ENCODE assay signal across 22 cellular contexts in the genomic region with DNA sequence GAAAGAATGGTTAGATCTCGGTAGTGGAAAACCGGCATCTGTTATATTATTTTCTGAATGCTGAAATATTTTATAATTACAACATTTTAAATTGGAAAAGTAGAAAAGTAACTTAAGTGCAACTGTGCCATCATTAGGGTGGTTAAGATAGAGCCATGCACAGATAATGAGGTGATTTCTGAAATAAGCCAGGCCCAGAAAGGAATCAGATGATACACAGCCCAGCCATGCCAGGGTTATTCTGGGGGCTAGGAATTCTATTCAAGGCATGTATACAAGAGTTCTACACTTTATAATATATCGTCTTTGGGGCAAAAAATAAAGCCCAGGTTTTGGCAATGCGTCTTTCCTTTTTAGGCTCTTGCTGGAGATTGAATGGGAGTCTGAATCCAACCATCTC.
A peak's percentile ranks its signal among the peaks of the same experiment; 100 is the strongest.
DNase-seq lines count a peak whose midpoint lies in the region; ATAC-seq, FAIRE-seq and TF ChIP-seq lines count a peak whose summit lies in the region.
"Had no signal": no experiment of that assay in that cellular context is flagged by ENCODE, and none has a peak within 500 bp of the region (broad histone marks: within the 10 kb centered on the region; RNA-seq: fewer than 3 reads in every experiment).

No MANE protein-coding gene starts in this region.

- H3K9me3 Mint-ChIP-seq in MCF 10A (ENCODE audit: unreplicated experiment) = no peaks in the 10 kb centered on the region
- H3K9me3 Mint-ChIP-seq: CD4-positive, alpha-beta T cell; CD8-positive, alpha-beta T cell had no signal

- no peak overlapping the region for H3K56ac ChIP-seq in H1 (replicated peaks; ENCODE audit: insufficient read length, low read depth, low read length)

- in situ Hi-C loops in mammary epithelial cell (cut with MboI; ENCODE audit: low sequenced_read_pairs in 2 of 2) = no loop called here

- H3K4me1 ChIP-seq in mammary epithelial cell (ENCODE audit: insufficient read depth, low read length) (no peaks in the 10 kb centered on the region), cardiac muscle cell (ENCODE audit: low read depth) (peaks cover 13% of the 10 kb centered on the region), right cardiac atrium (ENCODE audit: control insufficient read depth, insufficient read depth, low read length) (no peaks in the 10 kb centered on the region), left ventricle myocardium inferior (peaks cover 10% of the 10 kb centered on the region), H1 (replicated peaks in 1 of 4; ENCODE audit: control insufficient read depth in 3 of 4, insufficient read depth in 4 of 4, low read length in 3 of 4) (no peaks in the 10 kb centered on the region)
- H3K4me1 ChIP-seq: A549; BLaER1 treated with 17β-estradiol and CSF1 and Interleukin-3, amounts not matched to agents 10 nM and 100 nM; Caco-2 had no signal

- H3K27ac ChIP-seq in mammary epithelial cell (ENCODE audit: insufficient read depth, low read depth, low read length) (no peak overlapping the region), cardiac muscle cell (peak overlapping the region; percentile 61), right cardiac atrium (ENCODE audit: low read length) (no peak overlapping the region), left ventricle myocardium inferior (replicated peaks) (no peak overlapping the region), H1 (ENCODE audit: low read depth, low read length) (no peak overlapping the region)
- H3K27ac ChIP-seq: 22Rv1; A549; BLaER1 treated with 17β-estradiol and CSF1 and Interleukin-3, amounts not matched to agents 10 nM and 100 nM; C4-2B had no signal

- H3K4me3 Mint-ChIP-seq in MCF 10A (ENCODE audit: unreplicated experiment) = no peak overlapping the region
- H3K4me3 Mint-ChIP-seq: B cell; CD4-positive, alpha-beta T cell; CD8-positive, alpha-beta T cell had no signal

- H4K91ac ChIP-seq in H1 (replicated peaks; ENCODE audit: insufficient read length, low read length) = no peak overlapping the region

- H3K4me2 ChIP-seq in mammary epithelial cell (ENCODE audit: insufficient read depth, low read depth, low read length) (no peak overlapping the region), H1 (ENCODE audit: insufficient read depth in 1 of 2, low read depth in 2 of 2, low read length in 2 of 2) (no peak overlapping the region)
- H3K4me2 ChIP-seq: A549; BLaER1 treated with 17β-estradiol and CSF1 and Interleukin-3, amounts not matched to agents 10 nM and 100 nM had no signal

- H2AFZ ChIP-seq in mammary epithelial cell (ENCODE audit: low read depth, low read length) = no peak overlapping the region
- no peak overlapping the region for H2AFZ ChIP-seq in H1 (ENCODE audit: low read length)

- FAIRE-seq in H1 (lab: Jason Lieb, UNC) = peak; percentile 42
- FAIRE-seq: A549, D721Med, GM12891, GM19239 had no signal

- H3K9me3 ChIP-seq in mammary epithelial cell (replicated peaks; ENCODE audit: insufficient read depth, low read length) (no peaks in the 10 kb centered on the region), cardiac muscle cell (ENCODE audit: low read depth) (no peaks in the 10 kb centered on the region), right cardiac atrium (ENCODE audit: control insufficient read depth, low read length) (no peaks in the 10 kb centered on the region), left ventricle myocardium inferior (replicated peaks) (no peaks in the 10 kb centered on the region), H1 (ENCODE audit: insufficient read depth in 2 of 2, low read depth in 1 of 2, low read length in 1 of 2) (no peaks in the 10 kb centered on the region)
- H3K9me3 ChIP-seq: A549, Caco-2 had no signal

- no peaks in the 10 kb centered on the region for H3K27me3 Mint-ChIP-seq in MCF 10A (ENCODE audit: insufficient read depth, unreplicated experiment)
- H3K27me3 Mint-ChIP-seq: B cell; CD4-positive, alpha-beta T cell had no signal

- intact Hi-C loops in MCF 10A (cut with micrococcal nuclease) (no loop called here), mammary epithelial cell (cut with micrococcal nuclease) (no loop called here), right cardiac atrium (cut with DNase I) (no loop called here), left cardiac atrium (cut with DNase I) (no loop called here), left ventricle myocardium inferior (cut with micrococcal nuclease) (no loop called here)

- H3K79me2 ChIP-seq in mammary epithelial cell (ENCODE audit: insufficient read depth, low read length) = no peaks in the 10 kb centered on the region
- H3K79me2 ChIP-seq in H1 (ENCODE audit: control insufficient read depth in 1 of 2, insufficient read depth in 2 of 2, low read length in 2 of 2) = no peaks in the 10 kb centered on the region

- dilution Hi-C loops in mammary epithelial cell (cut with HindIII; ENCODE audit: low sequenced_read_pairs) = no loop called here

- DNase-seq in MCF 10A (ENCODE audit: unreplicated experiment) = no peak
- DNase-seq in mammary epithelial cell = no peak
- peak in 1 of 2 donors; percentile 44 for DNase-seq in cardiac muscle cell (ENCODE audit: low read depth in 1 of 2, low spot score in 1 of 2)
- DNase-seq in right cardiac atrium = no peak
- DNase-seq in left cardiac atrium = no peak
- DNase-seq in left ventricle myocardium inferior = no peak
- no peak for DNase-seq in H1 (ENCODE audit: low read depth in 1 of 2, low spot score in 2 of 2)
- DNase-seq: AML-193; Caco-2; Calu3; CD4-positive, alpha-beta T cell; CD8-positive, alpha-beta T cell; DMS79 treated with DMSO at 0.1 percent for 48 hours; GF-D8 had no signal

- no peak overlapping the region for H4K5ac ChIP-seq in H1 (ENCODE audit: insufficient read length, low read depth, low read length)

- H4K8ac ChIP-seq in H1 (ENCODE audit: extremely low read depth, insufficient read depth, low read length) = no peak overlapping the region

- BruUV-seq in MCF 10A (replicated peaks; lab: Mats Ljungman, UMichigan) (no TSS peak), mammary epithelial cell (replicated peaks; lab: Mats Ljungman, UMichigan) (no TSS peak)

- no peak overlapping the region for H2BK12ac ChIP-seq in H1 (ENCODE audit: low read depth, low read length)

- H3K36me3 Mint-ChIP-seq in MCF 10A (ENCODE audit: insufficient read depth, unreplicated experiment) = no peaks in the 10 kb centered on the region
- H3K36me3 Mint-ChIP-seq: CD8-positive, alpha-beta T cell had no signal

- no peak for TF ChIP-seq POLR2A in H1 (IDR thresholded peaks at IDR 0.05; ENCODE audit: control extremely low read depth in 1 of 2, low read depth in 2 of 2, low read length in 2 of 2)

- no peak overlapping the region for H3K23ac ChIP-seq in H1 (ENCODE audit: insufficient read length)

- no peak for TF ChIP-seq RAD21 in H1 (IDR thresholded peaks at IDR 0.05 in 1 of 2, conservative IDR thresholded peaks at IDR 0.05 in 1 of 2; ENCODE audit: low read depth in 2 of 2, low read length in 2 of 2)

- H3K79me1 ChIP-seq in H1 (ENCODE audit: low read depth, low read length) = no peaks in the 10 kb centered on the region

- H3K27ac Mint-ChIP-seq in MCF 10A (ENCODE audit: low read depth, unreplicated experiment) = peak overlapping the region; percentile 63
- H3K27ac Mint-ChIP-seq: B cell; CD4-positive, alpha-beta T cell; CD8-positive, alpha-beta T cell had no signal

- H3K18ac ChIP-seq in H1 (ENCODE audit: extremely low read depth, low read length) = no peak overlapping the region

- no peak overlapping the region for H2BK15ac ChIP-seq in H1 (ENCODE audit: low read length)

- TF ChIP-seq CTCF in MCF 10A (IDR thresholded peaks at IDR 0.05; ENCODE audit: unreplicated experiment) = no peak
- TF ChIP-seq CTCF in mammary epithelial cell (conservative IDR thresholded peaks at IDR 0.05 in 1 of 2, IDR thresholded peaks at IDR 0.05 in 1 of 2; ENCODE audit: extremely low read depth in 1 of 2, insufficient read depth in 1 of 2, low read depth in 1 of 2, low read length in 2 of 2) = no peak
- TF ChIP-seq CTCF in cardiac muscle cell (IDR thresholded peaks at IDR 0.05; ENCODE audit: low read depth, low read length) = no peak
- no peak for TF ChIP-seq CTCF in left ventricle myocardium inferior (IDR thresholded peaks at IDR 0.05; ENCODE audit: borderline replicate concordance)
- no peak for TF ChIP-seq CTCF in H1 (IDR thresholded peaks at IDR 0.05; ENCODE audit: control extremely low read depth in 1 of 3, insufficient read depth in 1 of 3, low read depth in 1 of 3, low read length in 3 of 3)

- CTCF ChIA-PET in MCF 10A (lab: Yijun Ruan, JAX) = no interaction called here
- CTCF ChIA-PET in mammary epithelial cell (lab: Charles Lee; ENCODE audit: low non-redundant PET) = no interaction called here
- CTCF ChIA-PET in H1 (lab: Charles Lee; ENCODE audit: partially characterized antibody) = no interaction called here

- H3K27me3 ChIP-seq in mammary epithelial cell (ENCODE audit: insufficient read depth, low read length) (no peaks in the 10 kb centered on the region), cardiac muscle cell (no peaks in the 10 kb centered on the region), right cardiac atrium (ENCODE audit: control insufficient read depth, insufficient read depth) (no peaks in the 10 kb centered on the region), left ventricle myocardium inferior (ENCODE audit: low read depth) (no peaks in the 10 kb centered on the region), H1 (replicated peaks in 1 of 4; ENCODE audit: control insufficient read depth in 3 of 4, extremely low read depth in 1 of 4, insufficient read depth in 3 of 4, low read length in 3 of 4) (no peaks in the 10 kb centered on the region)
- H3K27me3 ChIP-seq: BLaER1 treated with 17β-estradiol and CSF1 and Interleukin-3, amounts not matched to agents 10 nM and 100 nM had no signal

- H2BK5ac ChIP-seq in H1 (ENCODE audit: low read depth, low read length) = no peak overlapping the region

- H4K20me1 ChIP-seq in mammary epithelial cell (ENCODE audit: insufficient read depth, low read length) = no peaks in the 10 kb centered on the region
- no peaks in the 10 kb centered on the region for H4K20me1 ChIP-seq in H1 (replicated peaks in 1 of 2; ENCODE audit: control insufficient read depth in 1 of 2, insufficient read depth in 2 of 2, low read length in 2 of 2)
- H4K20me1 ChIP-seq: BLaER1 treated with 17β-estradiol and CSF1 and Interleukin-3, amounts not matched to agents 10 nM and 100 nM had no signal

- H3K4me3 ChIP-seq in mammary epithelial cell (replicated peaks in 1 of 3; ENCODE audit: insufficient read depth in 1 of 3, low read depth in 2 of 3, low read length in 3 of 3) = no peak overlapping the region
- H3K4me3 ChIP-seq in cardiac muscle cell = no peak overlapping the region
- H3K4me3 ChIP-seq in right cardiac atrium (ENCODE audit: low read length) = no peak overlapping the region
- no peak overlapping the region for H3K4me3 ChIP-seq in left ventricle myocardium inferior
- no peak overlapping the region for H3K4me3 ChIP-seq in H1 (ENCODE audit: extremely low read depth in 1 of 4, insufficient read depth in 2 of 4, low read depth in 3 of 4, low read length in 4 of 4)
- H3K4me3 ChIP-seq: A549; BLaER1 treated with 17β-estradiol and CSF1 and Interleukin-3, amounts not matched to agents 10 nM and 100 nM had no signal

- POLR2A ChIA-PET in MCF 10A (lab: Yijun Ruan, JAX) = no interaction called here
- POLR2A ChIA-PET in H1 (lab: Charles Lee; ENCODE audit: partially characterized antibody) = no interaction called here

- H2BK120ac ChIP-seq in H1 (replicated peaks; ENCODE audit: low read depth, low read length) = no peak overlapping the region

- no peak for ATAC-seq in right cardiac atrium
- ATAC-seq in left cardiac atrium = peak; percentile 62 to 95
- ATAC-seq: A549; CD8-positive, alpha-beta T cell had no signal

- H3K14ac ChIP-seq in H1 (ENCODE audit: insufficient read length) = no peak overlapping the region

- H3K9ac ChIP-seq in mammary epithelial cell (ENCODE audit: insufficient read depth, low read length) (no peak overlapping the region), H1 (replicated peaks in 1 of 4; ENCODE audit: extremely low read depth in 1 of 4, low read depth in 3 of 4, low read length in 3 of 4) (no peak overlapping the region)
- H3K9ac ChIP-seq: BLaER1 treated with 17β-estradiol and CSF1 and Interleukin-3, amounts not matched to agents 10 nM and 100 nM had no signal

- TF ChIP-seq EP300 in H1 (IDR thresholded peaks at IDR 0.05; ENCODE audit: borderline replicate concordance in 1 of 2, low read depth in 2 of 2, low read length in 2 of 2) = no peak

- H3K23me2 ChIP-seq in H1 (ENCODE audit: low read depth, low read length) = no peaks in the 10 kb centered on the region

- H3K4me1 Mint-ChIP-seq in MCF 10A (ENCODE audit: insufficient read depth, unreplicated experiment) = peaks cover 18% of the 10 kb centered on the region
- H3K4me1 Mint-ChIP-seq: B cell had no signal

- no peak overlapping the region for H3K4ac ChIP-seq in H1 (replicated peaks; ENCODE audit: insufficient read length, low read depth, low read length)

- H2BK20ac ChIP-seq in H1 (ENCODE audit: low read length) = no peak overlapping the region

- H2AK5ac ChIP-seq in H1 (ENCODE audit: low read depth, low read length) = no peak overlapping the region

- WGBS in mammary epithelial cell (ENCODE audit: low coverage, missing lambda C conversion rate) = 97% methylated on average over 4 of the region's 4 CpGs
- 68% methylated on average over 4 of the region's 4 CpGs for WGBS in right cardiac atrium
- 94% methylated on average over 4 of the region's 4 CpGs; no CpG with 5 or more reads in 1 of the 2 experiments for WGBS in H1 (ENCODE audit: extremely low coverage in 1 of 2, insufficient coverage in 1 of 2, insufficient read length in 1 of 2, insufficient replicate concordance in 2 of 2, low coverage in 1 of 2, low lambda C conversion rate in 2 of 2, missing lambda C conversion rate in 1 of 2), 2 experiments

- H3K36me3 ChIP-seq in mammary epithelial cell (ENCODE audit: insufficient read depth, low read length) = no peaks in the 10 kb centered on the region
- no peaks in the 10 kb centered on the region for H3K36me3 ChIP-seq in cardiac muscle cell
- H3K36me3 ChIP-seq in left ventricle myocardium inferior = no peaks in the 10 kb centered on the region
- no peaks in the 10 kb centered on the region for H3K36me3 ChIP-seq in H1 (ENCODE audit: control insufficient read depth in 2 of 4, insufficient read depth in 4 of 4, low read length in 3 of 4)
- H3K36me3 ChIP-seq: BLaER1 treated with 17β-estradiol and CSF1 and Interleukin-3, amounts not matched to agents 10 nM and 100 nM had no signal

Comparison
In these comparisons a context has a peak if more than half of its experiments do, and no peak if none do; other contexts are left out.
1. ATAC-seq: peak in left cardiac atrium (2 of 2); none in right cardiac atrium (0 of 2).